In the genomic region with DNA sequence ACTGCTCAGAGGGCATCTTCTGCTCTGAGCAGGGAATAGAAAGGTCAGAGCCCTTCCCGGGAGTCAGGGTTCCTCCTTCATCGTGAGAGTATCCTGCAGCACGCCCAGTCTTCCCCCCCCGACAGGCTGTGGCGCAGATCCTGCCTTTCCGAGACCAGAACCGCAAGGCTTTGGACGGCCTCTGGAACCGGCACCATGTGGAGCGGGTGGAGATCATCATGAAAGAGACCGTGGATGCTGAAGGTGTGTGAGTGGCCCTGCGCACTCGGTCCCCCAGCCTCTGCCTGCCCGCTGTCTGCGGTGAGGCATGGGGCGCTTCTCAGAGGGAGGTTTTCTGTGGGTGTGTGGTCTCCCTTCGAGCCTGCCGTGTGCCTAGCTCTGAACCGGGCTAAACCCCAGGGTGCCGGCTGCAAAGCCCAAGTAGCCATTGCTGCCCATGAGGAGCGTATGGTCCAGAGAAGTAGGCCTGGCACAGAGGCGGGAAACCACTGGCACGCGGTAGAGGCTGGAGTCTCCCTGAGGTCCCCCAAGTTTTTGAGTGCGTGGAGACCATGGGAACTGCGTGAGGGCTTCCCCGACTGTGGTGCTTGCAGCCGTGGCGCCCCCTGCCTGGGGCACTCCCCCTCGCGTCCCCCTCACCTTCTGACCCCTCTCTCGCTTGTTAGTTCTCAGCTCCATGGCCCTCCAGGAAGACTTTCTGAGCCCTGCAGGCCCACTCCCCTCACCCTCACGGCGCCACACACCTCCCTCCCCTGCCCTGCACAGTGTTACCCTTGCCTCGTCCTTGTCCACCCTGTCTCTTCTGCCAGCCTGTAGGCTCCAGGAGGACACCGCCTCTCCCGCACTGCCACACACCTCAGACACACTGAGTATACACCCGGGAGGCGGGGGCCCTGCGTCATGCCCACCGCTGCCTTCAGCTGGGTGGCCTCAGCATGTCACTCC, we compare ENCODE assay signal across 24 cellular contexts. TPM values are rescaled to one million over a fixed set of nuclear protein-coding genes. Genes with fewer than 3 reads are reported as not detected.
A peak's percentile ranks its signal among the peaks of the same experiment; 100 is the strongest.
DNase-seq lines count a peak whose midpoint lies in the region; ATAC-seq and TF ChIP-seq lines count a peak whose summit lies in the region.
"Had no signal": no experiment of that assay in that cellular context is flagged by ENCODE, and none has a peak within 500 bp of the region (broad histone marks: within the 10 kb centered on the region; RNA-seq: fewer than 3 reads in every experiment).

No MANE protein-coding gene starts in this region.

- peaks cover 24% of the 10 kb centered on the region for H4K20me1 ChIP-seq in DND-41 (ENCODE audit: insufficient read depth, low read length)

- H3K4me3 ChIP-seq in DND-41 (ENCODE audit: low read depth in 1 of 2, low read length in 2 of 2) (peak overlapping the region in 1 of 2 experiments; percentile 38; a peak in 2 of 4 replicates), adrenal gland (no peak overlapping the region), right atrium auricular region (no peak overlapping the region), psoas muscle (peak overlapping the region; percentile 36)
- H3K4me3 ChIP-seq: gastroesophageal sphincter, upper lobe of right lung had no signal

- H3K4me2 ChIP-seq in DND-41 (ENCODE audit: insufficient read depth, low read length), result peak overlapping the region; percentile 56

- H3K27me3 ChIP-seq in DND-41 (ENCODE audit: insufficient read depth, low read length, poor library complexity) (no peaks in the 10 kb centered on the region), adrenal gland (no peaks in the 10 kb centered on the region), right atrium auricular region (no peaks in the 10 kb centered on the region), psoas muscle (ENCODE audit: insufficient read depth in 3 of 3, low read length in 2 of 3) (no peaks in the 10 kb centered on the region)
- H3K27me3 ChIP-seq: gastroesophageal sphincter, neutrophil, upper lobe of right lung had no signal

- ATAC-seq in DND-41 (ENCODE audit: insufficient read depth, low read depth) (no peak), psoas muscle (peak in 2 of 4 donors; percentile 2 to 3)
- ATAC-seq: gastroesophageal sphincter, upper lobe of right lung had no signal

- H3K36me3 ChIP-seq in DND-41 (ENCODE audit: insufficient read depth, low read length) (peaks cover 82% of the 10 kb centered on the region), adrenal gland (replicated peaks in 1 of 2) (peaks cover 0 to 20% of the 10 kb centered on the region in 2 donors), right atrium auricular region (no peaks in the 10 kb centered on the region), psoas muscle (ENCODE audit: insufficient read depth in 1 of 2, low read depth in 1 of 2) (peaks cover 0 to 28% of the 10 kb centered on the region in 2 donors)

- DNase-seq in DND-41 (no peak), adrenal gland (peak in 3 of 7 donors; percentile 54 to 70 (median 60)), right atrium auricular region (ENCODE audit: low spot score) (no peak), psoas muscle (peak in 1 of 2 donors; percentile 62), pons (ENCODE audit: low spot score) (no peak), GM10266 (ENCODE audit: extremely low spot score) (no peak), NCI-H1930 (lab: John Stamatoyannopoulos, UW) (no peak), ureter (ENCODE audit: low spot score) (no peak)
- DNase-seq: ACHN; activated CD4-positive, alpha-beta T cell treated with anti-CD3 and anti-CD28 coated beads, Interleukin-2, amount 10 ng/mL, durations not matched to agents 7 days and 5 days; activated effector memory CD4-positive, alpha-beta T cell treated with anti-CD3 and anti-CD28 coated beads, Interleukin-2, amount 50 U/mL, for 16 hours; CD4-positive, CD25-positive, alpha-beta regulatory T cell; DMS 273 treated with DMSO at 0.1 percent for 48 hours; erythroblast; GDM1; KG1; NCI-H1048; NCI-H2107; NCI-H524; stimulated activated CD4-positive, alpha-beta T cell treated with anti-CD3 and anti-CD28 coated beads, Interleukin-2, amount 100 ng/mL, for 24 hours; SW 1271; upper lobe of right lung had no signal

- TF ChIP-seq CTCF in DND-41 (IDR thresholded peaks at IDR 0.05; ENCODE audit: borderline replicate concordance, extremely low read depth, low read length, poor library complexity, severe bottlenecking) (peak; percentile 26), adrenal gland (IDR thresholded peaks at IDR 0.05) (no peak), right atrium auricular region (IDR thresholded peaks at IDR 0.05) (no peak), psoas muscle (IDR thresholded peaks at IDR 0.05) (no peak), GM10266 (IDR thresholded peaks at IDR 0.05; ENCODE audit: control insufficient read depth, insufficient read depth, low read depth, missing control alignments) (no peak)

- peaks cover 95% of the 10 kb centered on the region for H3K79me2 ChIP-seq in DND-41 (ENCODE audit: insufficient read depth, low read length)

- H3K9me3 ChIP-seq in DND-41 (ENCODE audit: insufficient read depth, low read length, severe bottlenecking) (no peaks in the 10 kb centered on the region), adrenal gland (replicated peaks in 1 of 3) (no peaks in the 10 kb centered on the region), right atrium auricular region (no peaks in the 10 kb centered on the region), psoas muscle (no peaks in the 10 kb centered on the region)
- H3K9me3 ChIP-seq: gastroesophageal sphincter, neutrophil, upper lobe of right lung had no signal

- H2AFZ ChIP-seq in DND-41 (ENCODE audit: low read depth, low read length), result no peak overlapping the region

- TF ChIP-seq POLR2A in adrenal gland (IDR thresholded peaks at IDR 0.05), result no peak

- intact Hi-C loops in adrenal gland (cut with DNase I) (no loop called here), psoas muscle (cut with DNase I) (no loop called here)

- peak overlapping the region; percentile 98 for H3K27ac ChIP-seq in DND-41 (ENCODE audit: low read length)
- peak overlapping the region; percentile 81 to 96 (median 84) for H3K27ac ChIP-seq in adrenal gland
- H3K27ac ChIP-seq in right atrium auricular region, result peak overlapping the region; percentile 82 to 84
- H3K27ac ChIP-seq in psoas muscle, result peak overlapping the region; percentile 90
- H3K27ac ChIP-seq: upper lobe of right lung had no signal

- peaks cover 77% of the 10 kb centered on the region for H3K4me1 ChIP-seq in DND-41 (ENCODE audit: insufficient read depth, low read length)
- peaks cover 77 to 98% of the 10 kb centered on the region in 2 donors for H3K4me1 ChIP-seq in adrenal gland (replicated peaks in 1 of 2)
- H3K4me1 ChIP-seq in right atrium auricular region, result peaks cover 0 to 82% of the 10 kb centered on the region in 2 donors
- H3K4me1 ChIP-seq in psoas muscle, result peaks cover 97% of the 10 kb centered on the region

- H3K9ac ChIP-seq in DND-41 (ENCODE audit: low read depth, low read length), result peak overlapping the region; percentile 47

- 69 to 80% (median 79%) methylated on average over 15 to 41 of the region's 41 CpGs for WGBS in adrenal gland, 4 donors
- 68 to 88% (median 75%) methylated on average over 36 to 41 of the region's 41 CpGs for WGBS in psoas muscle, 3 donors

RNA-seq across cellular contexts. Expression of gene H6PD, which starts 12.5 kb away (rescaled TPM):
- total RNA-seq in adrenal gland (100 to 1,000 TPM in 2 of 8 donors, 10 to 100 TPM in 6; 65.7 to 116 (median 84.2) TPM), right atrium auricular region (10 to 100 TPM; 35.0 to 41.0 TPM), psoas muscle (10 to 100 TPM; 21.0 to 56.8 (median 37.0) TPM), ureter (70.7 TPM)
- polyA plus RNA-seq in adrenal gland (10 to 100 TPM; 20.3 to 28.8 (median 22.7) TPM), psoas muscle (10 to 100 TPM in 2 of 3 donors, 1 to 10 TPM in 1; 5.8 to 23.4 (median 14.9) TPM)

RNA-seq across cellular contexts. Expression of gene SPSB1, which starts 45.6 kb away (rescaled TPM):
- total RNA-seq in adrenal gland (10 to 100 TPM in 5 of 8 donors, 1 to 10 TPM in 3; 8.4 to 14.0 (median 10.2) TPM), right atrium auricular region (10 to 100 TPM; 20.1 to 20.8 TPM), psoas muscle (10 to 100 TPM; 12.0 to 60.7 (median 42.1) TPM), ureter (15.1 TPM)
- polyA plus RNA-seq in adrenal gland (10 to 100 TPM in 1 of 3 donors, 1 to 10 TPM in 2; 5.1 to 12.9 (median 5.5) TPM), psoas muscle (10 to 100 TPM; 22.9 to 46.2 (median 28.6) TPM)
